ENCODE assay signal across 8 cellular contexts in the genomic region with DNA sequence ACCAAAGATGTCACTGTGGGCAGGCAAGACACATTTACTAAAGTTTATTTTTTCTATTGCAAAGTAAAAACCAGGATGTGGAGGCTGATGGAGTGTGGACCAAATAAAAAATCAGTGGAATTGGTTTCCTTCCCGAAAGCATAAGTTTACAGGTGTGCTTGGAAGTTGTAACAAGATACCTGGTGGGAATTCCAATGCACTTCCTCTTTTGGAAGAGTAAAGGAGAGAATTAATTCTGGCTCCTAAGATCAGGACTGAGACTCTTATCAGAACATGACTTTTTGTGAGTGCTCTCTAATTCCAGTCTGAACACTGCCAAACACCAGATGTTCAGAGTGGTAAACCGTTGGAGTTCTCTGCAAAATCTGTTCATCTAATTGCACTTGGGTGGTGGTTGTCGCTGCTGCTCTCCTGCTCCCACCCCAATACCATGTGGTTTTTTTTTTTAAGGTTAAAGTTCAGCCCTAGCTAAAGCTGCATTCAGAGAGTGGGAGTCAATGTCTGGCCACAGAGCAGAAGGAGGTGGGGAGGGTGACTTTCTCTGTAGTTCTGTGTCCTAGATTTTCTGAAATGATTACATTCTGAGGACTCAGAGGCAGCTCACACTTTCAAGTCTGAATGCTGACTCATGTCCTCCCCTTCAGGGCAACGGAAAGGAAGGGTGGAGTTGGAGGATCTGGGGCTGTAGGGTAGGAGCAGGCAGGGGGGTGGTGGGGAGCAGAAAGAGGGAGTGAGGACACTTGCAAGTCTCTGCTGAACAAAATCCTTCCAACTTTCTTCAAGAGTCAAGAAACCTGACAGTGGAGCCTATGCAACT.
DNase-seq lines count a peak whose midpoint lies in the region; ATAC-seq and TF ChIP-seq lines count a peak whose summit lies in the region.

No MANE protein-coding gene starts in this region.

- in situ Hi-C loops in G401 (cut with HindIII; ENCODE audit: low sequenced_read_pairs): no loop called here

- peaks cover 0 to 23% of the 10 kb centered on the region in 2 donors for H3K27me3 ChIP-seq in left lung

- no peaks in the 10 kb centered on the region for H3K9me3 ChIP-seq in left lung

- peak overlapping the region; percentile 5 for H3K4me3 Mint-ChIP-seq in activated naive CD8-positive, alpha-beta T cell

- H3K36me3 Mint-ChIP-seq in activated naive CD8-positive, alpha-beta T cell: no peaks in the 10 kb centered on the region

- DNase-seq in NOMO-1 (lab: John Stamatoyannopoulos, UW; ENCODE audit: unreplicated experiment in 2 of 2) (peak; percentile 84 to 85), left lung (peak in 1 of 2 donors; percentile 62), stromal cell of bone marrow (ENCODE audit: low read depth) (peak; percentile 85), NCI-H748 (lab: John Stamatoyannopoulos, UW; ENCODE audit: unreplicated experiment) (no peak), G401 (ENCODE audit: low spot score) (no peak)

- H3K4me3 ChIP-seq in left lung: no peak overlapping the region

- no peaks in the 10 kb centered on the region for H3K9me3 Mint-ChIP-seq in activated naive CD8-positive, alpha-beta T cell (ENCODE audit: low read depth)

- peaks cover 20% of the 10 kb centered on the region for H3K4me1 Mint-ChIP-seq in activated naive CD8-positive, alpha-beta T cell (ENCODE audit: low read depth)

- H3K27ac ChIP-seq in left lung: no peak overlapping the region

- H3K27ac Mint-ChIP-seq in activated naive CD8-positive, alpha-beta T cell: no peak overlapping the region

- H3K4me1 ChIP-seq in left lung: peaks cover 15 to 20% of the 10 kb centered on the region in 2 donors

- ATAC-seq in GM18498 (IDR thresholded peaks at IDR 0.05; ENCODE audit: unreplicated experiment) (peak; percentile 69), HG02798 (IDR thresholded peaks at IDR 0.05; ENCODE audit: poor library complexity, unreplicated experiment) (peak; percentile 75), left lung (peak; percentile 77)

- intact Hi-C loops in left lung (cut with DNase I): no loop called here

- H3K27me3 Mint-ChIP-seq in activated naive CD8-positive, alpha-beta T cell: no peaks in the 10 kb centered on the region

- H3K36me3 ChIP-seq in left lung: no peaks in the 10 kb centered on the region

- no peak for TF ChIP-seq CTCF in left lung (IDR thresholded peaks at IDR 0.05)

Comparison
In these comparisons a context has a peak if more than half of its experiments do, and no peak if none do; other contexts are left out.
1. DNase-seq: peak in NOMO-1 (2 of 2) and stromal cell of bone marrow (single experiment); none in NCI-H748 (single experiment) and G401 (single experiment).
2. Peak in every context shown above with its lines, with median percentiles within 50 percentile points of each other: ATAC-seq.